ENCODE assay signal across 8 cellular contexts in the genomic region with DNA sequence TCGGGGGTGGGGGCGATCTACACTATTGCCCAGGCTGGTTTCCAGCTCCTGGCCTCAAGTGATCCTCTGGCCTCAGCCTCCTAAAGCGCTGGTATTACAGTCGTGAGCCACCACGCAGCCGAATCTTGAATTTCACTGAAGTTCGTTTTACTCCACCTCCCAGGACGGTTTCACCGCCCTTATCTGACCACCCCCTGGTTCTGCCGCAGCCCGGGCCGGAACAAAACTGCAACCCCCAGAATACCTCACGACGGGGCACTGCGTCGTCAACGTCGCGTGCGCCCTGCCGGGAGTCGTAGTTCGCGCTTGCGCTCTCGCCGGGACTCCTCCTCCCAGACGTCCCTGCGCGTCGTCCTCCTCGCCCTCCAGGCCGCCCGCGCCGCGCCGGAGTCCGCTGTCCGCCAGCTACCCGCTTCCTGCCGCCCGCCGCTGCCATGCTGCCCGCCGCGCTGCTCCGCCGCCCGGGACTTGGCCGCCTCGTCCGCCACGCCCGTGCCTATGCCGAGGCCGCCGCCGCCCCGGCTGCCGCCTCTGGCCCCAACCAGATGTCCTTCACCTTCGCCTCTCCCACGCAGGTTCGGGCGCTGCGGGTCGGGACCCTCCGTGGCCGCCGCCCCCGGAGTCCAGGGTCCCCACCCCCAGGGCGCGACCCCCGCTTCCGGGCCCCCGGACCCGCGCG.
DNase-seq lines count a peak whose midpoint lies in the region; ATAC-seq lines count a peak whose summit lies in the region.

A gene (plus strand): TSS at position 335 of the 679 bp plus-strand sequence. CDS start 100 bp downstream, at position 435.

- DNase-seq in ACHN (peak; percentile 91), NCI-H526 (lab: John Stamatoyannopoulos, UW) (peak; percentile 63 to 93), kidney tubule cell (ENCODE audit: low spot score) (peak; percentile 95)
- DNase-seq in activated CD4-positive, alpha-beta T cell treated with anti-CD3 and anti-CD28 coated beads for 48 hours: peak; percentile 95
- peak; percentile 77 to 81 for DNase-seq in stimulated activated CD4-positive, alpha-beta T cell treated with anti-CD3 and anti-CD28 coated beads, Interleukin-1b, Interleukin-23, amount 100 ng/mL, for 1 hour (ENCODE audit: low read depth in 2 of 2)

- H3K27ac ChIP-seq in cingulate gyrus (ENCODE audit: low read depth, low read length): peak within 1 kb of the TSS; percentile 94

- in situ Hi-C loops in ACHN (cut with HindIII; ENCODE audit: low pct_ligation_motif_present, low pct_unique_long_range_greater_than_20kb, low sequenced_read_pairs): no loop called here

- ATAC-seq in GM19023 (IDR thresholded peaks at IDR 0.05; ENCODE audit: unreplicated experiment): peak; percentile 46
- peak; percentile 45 for ATAC-seq in HG03460 (IDR thresholded peaks at IDR 0.05; ENCODE audit: unreplicated experiment)

Comparison
In these comparisons a context has a peak if more than half of its experiments do, and no peak if none do; other contexts are left out.
1. Peak in every context shown above with its lines: DNase-seq, ATAC-seq and H3K27ac ChIP-seq.